In the genomic region with DNA sequence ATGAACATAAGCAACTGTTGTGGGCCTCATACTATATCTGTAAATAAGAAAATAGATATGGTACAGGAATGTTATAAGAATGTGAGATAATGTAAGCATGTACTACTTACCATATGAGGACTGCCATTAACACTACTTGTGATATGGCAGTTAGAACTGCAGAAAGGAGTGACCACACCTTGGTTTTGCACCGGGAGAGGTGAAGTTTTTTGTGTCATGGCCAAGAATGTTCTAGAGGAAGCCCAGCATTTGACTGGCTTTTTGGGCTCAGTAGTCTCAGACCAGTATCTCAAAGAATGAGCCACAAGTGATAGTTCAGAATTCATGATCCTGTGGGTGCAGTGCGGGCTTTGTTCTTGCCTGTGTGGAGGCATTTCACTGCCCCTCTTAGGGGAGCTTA, we compare ENCODE assay signal across 8 cellular contexts.
"Had no signal": no experiment of that assay in that cellular context is flagged by ENCODE, and none has a peak within 500 bp of the region (broad histone marks: within the 10 kb centered on the region; RNA-seq: fewer than 3 reads in every experiment).

No MANE protein-coding gene starts in this region.

- H3K4me3 ChIP-seq: GM23338, HAP-1 had no signal

- FAIRE-seq: HepG2 had no signal

- H3K9ac ChIP-seq: KMS-11 had no signal

- H3K4me1 ChIP-seq: HAP-1 had no signal

- H3K36me3 ChIP-seq: HAP-1 had no signal

- H3K9me3 ChIP-seq: HAP-1 had no signal

- H2AFZ ChIP-seq: GM23338 had no signal

- H3K4me2 ChIP-seq: GM23338, KMS-11 had no signal

- H3K27ac ChIP-seq: HL-60, KMS-11 had no signal

- DNase-seq: H7, HFFc6 had no signal

- ATAC-seq: GM23338, HCT116, HepG2 had no signal
